Comparison of ENCODE assay signal across 25 cellular contexts in the genomic region with DNA sequence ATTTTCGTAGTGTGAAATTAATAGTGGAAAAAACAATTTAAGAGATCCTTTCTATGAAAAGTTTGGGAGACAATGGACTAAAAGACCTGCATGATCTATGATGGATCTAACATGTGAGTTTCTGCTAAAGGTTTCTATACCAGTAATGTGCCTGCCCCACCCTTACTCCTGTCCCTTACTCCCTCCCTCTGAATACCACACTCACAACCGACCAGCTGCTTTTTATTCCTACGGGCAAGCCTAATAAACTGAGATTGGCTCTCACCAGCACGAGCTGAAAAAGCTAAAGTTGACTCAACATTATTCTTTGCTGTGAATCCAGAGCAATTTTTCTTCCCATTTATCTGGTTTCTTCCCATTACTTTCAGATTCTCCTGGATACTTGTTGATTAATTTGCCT. TPM values are rescaled to one million over a fixed set of nuclear protein-coding genes. Genes with fewer than 3 reads are reported as not detected.
DNase-seq lines count a peak whose midpoint lies in the region; ATAC-seq and TF ChIP-seq lines count a peak whose summit lies in the region.
"Had no signal": no experiment of that assay in that cellular context is flagged by ENCODE, and none has a peak within 500 bp of the region (broad histone marks: within the 10 kb centered on the region; RNA-seq: fewer than 3 reads in every experiment).

No MANE protein-coding gene starts in this region.

- POLR2A ChIA-PET in CD8-positive, alpha-beta T cell (lab: Charles Lee) = interaction anchor here (1.4 kb wide), 1 partner anchor 19 kb away, joined by 3 read pairs; no protein-coding TSS in a partner anchor

- no peak overlapping the region for H4K8ac ChIP-seq in mesendoderm (ENCODE audit: low read depth, low read length)

- H3K4me1 ChIP-seq in mammary epithelial cell (ENCODE audit: insufficient read depth, low read length) (peaks cover 18% of the 10 kb centered on the region), mesendoderm (ENCODE audit: control insufficient read depth, low read depth, low read length) (peaks cover 12% of the 10 kb centered on the region), tibial nerve (peaks cover 0 to 55% (median 13%) of the 10 kb centered on the region in 4 donors)
- H3K4me1 ChIP-seq in CD8-positive, alpha-beta T cell (ENCODE audit: insufficient read depth, low read length) = no peaks in the 10 kb centered on the region

- peak overlapping the region; percentile 66 for H3K56ac ChIP-seq in mesendoderm (ENCODE audit: low read length)

- H2AFZ ChIP-seq in mammary epithelial cell (ENCODE audit: low read depth, low read length) = no peak overlapping the region

- intact Hi-C loops in Right ventricle myocardium superior (cut with DNase I) = no loop called here
- intact Hi-C loops in cardiac septum (cut with DNase I) = no loop called here
- intact Hi-C loops in mammary epithelial cell (cut with micrococcal nuclease) = loop anchor here (5.0 kb wide), 1 partner anchor 36 kb away; a partner anchor contains a TSS
- intact Hi-C loops in CD8-positive, alpha-beta T cell (cut with DNase I, micrococcal nuclease) = no loop called here

- CTCF ChIA-PET in mammary epithelial cell (lab: Charles Lee; ENCODE audit: low non-redundant PET) = interaction anchor here (0.6 kb wide), 1 partner anchor 127 kb away, joined by 4 read pairs; no protein-coding TSS in a partner anchor
- CTCF ChIA-PET in CD8-positive, alpha-beta T cell (lab: Charles Lee) = interaction anchor here (1.5 kb wide), 1 partner anchor 13 kb away, joined by 4 read pairs; no protein-coding TSS in a partner anchor

- H3K36me3 Mint-ChIP-seq in CD8-positive, alpha-beta T cell = peaks cover 10% of the 10 kb centered on the region

- peak overlapping the region; percentile 49 for H3K4me2 ChIP-seq in mammary epithelial cell (ENCODE audit: insufficient read depth, low read depth, low read length)
- no peak overlapping the region for H3K4me2 ChIP-seq in mesendoderm (ENCODE audit: low read length)

- H3K9me3 Mint-ChIP-seq in CD8-positive, alpha-beta T cell = no peaks in the 10 kb centered on the region
- H3K9me3 Mint-ChIP-seq: activated T-cell treated with anti-CD3 and anti-CD28 coated beads, Interleukin-2, amount 50 U/mL, for 72 hours; CD4-positive, alpha-beta T cell; IgD-negative memory B cell had no signal

- H3K18ac ChIP-seq in mesendoderm (ENCODE audit: low read length) = no peak overlapping the region

- H3K4me3 ChIP-seq in mammary epithelial cell (replicated peaks in 1 of 3; ENCODE audit: insufficient read depth in 1 of 3, low read depth in 2 of 3, low read length in 3 of 3) = no peak overlapping the region
- H3K4me3 ChIP-seq in mesendoderm (ENCODE audit: low read length) = no peak overlapping the region
- no peak overlapping the region for H3K4me3 ChIP-seq in tibial nerve
- no peak overlapping the region for H3K4me3 ChIP-seq in CD8-positive, alpha-beta T cell (ENCODE audit: low read depth, low read length)
- H3K4me3 ChIP-seq: psoas muscle had no signal

- H2BK5ac ChIP-seq in mesendoderm (ENCODE audit: low read length) = no peak overlapping the region

- WGBS in mammary epithelial cell (ENCODE audit: low coverage, missing lambda C conversion rate) = 98% methylated on average over 4 of the region's 4 CpGs
- WGBS in mesendoderm (ENCODE audit: extremely low coverage, insufficient coverage, low lambda C conversion rate) = no CpG with 5 or more reads among the region's 4 CpGs
- 46 to 52% methylated on average over 4 of the region's 4 CpGs for WGBS in tibial nerve, 2 donors

- H2AK5ac ChIP-seq in mesendoderm (ENCODE audit: low read length) = no peak overlapping the region

- DNase-seq in Right ventricle myocardium superior (no peak), cardiac septum (ENCODE audit: low spot score) (no peak), mammary epithelial cell (no peak), mesendoderm (no peak), tibial nerve (ENCODE audit: low spot score in 2 of 2) (no peak), NCI-H1436 (lab: John Stamatoyannopoulos, UW) (no peak), cerebellar nuclear complex (lab: John Stamatoyannopoulos, UW) (no peak)
- no peak for DNase-seq in CD8-positive, alpha-beta T cell
- DNase-seq: 8988T; activated CD4-positive, alpha-beta T cell treated with anti-CD3 and anti-CD28 coated beads for 48 hours; activated naive CD4-positive, alpha-beta T cell treated with Interleukin-2 at 50 U/mL for 16 hours; activated T-cell treated with anti-CD3 and anti-CD28 coated beads, Interleukin-2, amount 50 U/mL, for 72 hours; AML-193; CD4-positive, alpha-beta T cell; NCI-H1092 treated with DMSO at 0.1 percent for 48 hours; NCI-H2029; NCI-H226; NCI-H774; nucleus accumbens; psoas muscle; stimulated activated naive CD4-positive, alpha-beta T cell treated with Interleukin-2 at 50 U/mL for 16 hours; T-helper 2 cell had no signal

- H3K9me3 ChIP-seq in mammary epithelial cell (replicated peaks; ENCODE audit: insufficient read depth, low read length) (no peaks in the 10 kb centered on the region), tibial nerve (peaks cover 0 to 4% (median 0%) of the 10 kb centered on the region in 4 donors)
- H3K9me3 ChIP-seq in CD8-positive, alpha-beta T cell (ENCODE audit: low read length) = no peaks in the 10 kb centered on the region
- H3K9me3 ChIP-seq: psoas muscle had no signal

- TF ChIP-seq EP300 in tibial nerve (IDR thresholded peaks at IDR 0.05) = no peak

- dilution Hi-C loops in mammary epithelial cell (cut with HindIII; ENCODE audit: low sequenced_read_pairs) = no loop called here

- H3K4ac ChIP-seq in mesendoderm (ENCODE audit: low read depth, low read length) = no peak overlapping the region

- H3K27me3 Mint-ChIP-seq in CD8-positive, alpha-beta T cell (ENCODE audit: low read depth) = no peaks in the 10 kb centered on the region
- H3K27me3 Mint-ChIP-seq: CD4-positive, alpha-beta T cell; IgD-negative memory B cell had no signal

- BruUV-seq in mammary epithelial cell (replicated peaks; lab: Mats Ljungman, UMichigan) = no TSS peak

- ATAC-seq in Right ventricle myocardium superior (ENCODE audit: poor library complexity) = peak; percentile 25
- ATAC-seq in CD8-positive, alpha-beta T cell = no peak
- ATAC-seq: activated T-cell treated with anti-CD3 and anti-CD28 coated beads, Interleukin-2, amount 50 U/mL, for 72 hours; psoas muscle; SK-N-SH treated with all-trans-retinoic acid at 6 μM for 48 hours had no signal

- H3K79me2 ChIP-seq in mammary epithelial cell (ENCODE audit: insufficient read depth, low read length) (peaks cover 94% of the 10 kb centered on the region), mesendoderm (ENCODE audit: control insufficient read depth, insufficient read depth, low read length) (peaks cover 32% of the 10 kb centered on the region)

- H3K36me3 ChIP-seq in mammary epithelial cell (ENCODE audit: insufficient read depth, low read length) (no peaks in the 10 kb centered on the region), mesendoderm (ENCODE audit: control insufficient read depth, insufficient read depth, low read length) (no peaks in the 10 kb centered on the region), tibial nerve (no peaks in the 10 kb centered on the region)
- no peaks in the 10 kb centered on the region for H3K36me3 ChIP-seq in CD8-positive, alpha-beta T cell (ENCODE audit: insufficient read depth, low read length)

- no peak overlapping the region for H3K4me3 Mint-ChIP-seq in CD8-positive, alpha-beta T cell
- H3K4me3 Mint-ChIP-seq: activated T-cell treated with anti-CD3 and anti-CD28 coated beads, Interleukin-2, amount 50 U/mL, for 72 hours; CD4-positive, alpha-beta T cell; IgD-negative memory B cell had no signal

- no peak overlapping the region for H2BK120ac ChIP-seq in mesendoderm (ENCODE audit: low read depth, low read length)

- H3K27me3 ChIP-seq in mammary epithelial cell (ENCODE audit: insufficient read depth, low read length) (no peaks in the 10 kb centered on the region), mesendoderm (ENCODE audit: insufficient read depth, low read length, poor library complexity) (no peaks in the 10 kb centered on the region), tibial nerve (no peaks in the 10 kb centered on the region)
- H3K27me3 ChIP-seq in CD8-positive, alpha-beta T cell (ENCODE audit: insufficient read depth, low read length) = no peaks in the 10 kb centered on the region

- H3K4me1 Mint-ChIP-seq in CD8-positive, alpha-beta T cell (ENCODE audit: low read depth) = peaks cover 32% of the 10 kb centered on the region

- no peak overlapping the region for H2BK15ac ChIP-seq in mesendoderm (replicated peaks; ENCODE audit: low read depth)

- H3K9ac ChIP-seq in mammary epithelial cell (ENCODE audit: insufficient read depth, low read length) (no peak overlapping the region), mesendoderm (ENCODE audit: low read length) (no peak overlapping the region)

- peak overlapping the region; percentile 14 for H3K27ac ChIP-seq in mammary epithelial cell (ENCODE audit: insufficient read depth, low read depth, low read length)
- H3K27ac ChIP-seq in mesendoderm (ENCODE audit: low read depth, low read length) = no peak overlapping the region
- peak overlapping the region in 3 of 4 donors; percentile 23 to 54 (median 38) for H3K27ac ChIP-seq in tibial nerve
- H3K27ac ChIP-seq in CD8-positive, alpha-beta T cell (ENCODE audit: low read depth, low read length) = no peak overlapping the region
- H3K27ac ChIP-seq: psoas muscle, RWPE1 had no signal

- no peak overlapping the region for H3K27ac Mint-ChIP-seq in CD8-positive, alpha-beta T cell
- H3K27ac Mint-ChIP-seq: activated T-cell treated with anti-CD3 and anti-CD28 coated beads, Interleukin-2, amount 50 U/mL, for 72 hours; CD4-positive, alpha-beta T cell had no signal

- H4K20me1 ChIP-seq in mammary epithelial cell (ENCODE audit: insufficient read depth, low read length) = no peaks in the 10 kb centered on the region

- in situ Hi-C loops in mammary epithelial cell (cut with MboI; ENCODE audit: low sequenced_read_pairs in 2 of 2) = loop anchor here in 1 of 2 donors (25.0 kb wide), 1 partner anchor 209 kb away; no protein-coding TSS in a partner anchor

- TF ChIP-seq POLR2A in tibial nerve (IDR thresholded peaks at IDR 0.05) = no peak

- no peak overlapping the region for H3K23ac ChIP-seq in mesendoderm (ENCODE audit: low read length)

- H3K79me1 ChIP-seq in mesendoderm (ENCODE audit: low read length) = peaks cover 8% of the 10 kb centered on the region

- H4K5ac ChIP-seq in mesendoderm (ENCODE audit: low read length) = no peak overlapping the region

- no peak for TF ChIP-seq CTCF in mammary epithelial cell (conservative IDR thresholded peaks at IDR 0.05 in 1 of 2, IDR thresholded peaks at IDR 0.05 in 1 of 2; ENCODE audit: extremely low read depth in 1 of 2, insufficient read depth in 1 of 2, low read depth in 1 of 2, low read length in 2 of 2)
- no peak for TF ChIP-seq CTCF in tibial nerve (IDR thresholded peaks at IDR 0.05)
- no peak for TF ChIP-seq CTCF in CD8-positive, alpha-beta T cell (IDR thresholded peaks at IDR 0.05)

RNA-seq across cellular contexts. Expression of a gene that starts 17.8 kb away (rescaled TPM):
- total RNA-seq in Right ventricle myocardium superior (14.0 TPM), cardiac septum (38.9 TPM), mammary epithelial cell (10 to 100 TPM; 80.4 to 81.8 TPM), tibial nerve (10 to 100 TPM; 45.9 to 67.4 (median 63.3) TPM)
- polyA plus RNA-seq in mammary epithelial cell = 62.1 TPM
- 28.5 TPM for polyA minus RNA-seq in mammary epithelial cell
- 15.0 TPM for polyA plus RNA-seq in mesendoderm (2013, experiment 1 of 2)
- 15.6 TPM for polyA plus RNA-seq in mesendoderm (2013, experiment 2 of 2)
- 1 to 10 TPM; 3.0 to 3.6 TPM for total RNA-seq in CD8-positive, alpha-beta T cell

RNA-seq across cellular contexts. Expression of a gene that starts 37.6 kb away (rescaled TPM):
- 32.9 TPM for total RNA-seq in Right ventricle myocardium superior
- total RNA-seq in cardiac septum = 41.3 TPM
- 10 to 100 TPM; 57.7 to 80.4 TPM for total RNA-seq in mammary epithelial cell
- polyA plus RNA-seq in mammary epithelial cell = 16.9 TPM
- polyA minus RNA-seq in mammary epithelial cell = 36.0 TPM
- 65.5 TPM for polyA plus RNA-seq in mesendoderm (2013, experiment 1 of 2)
- 68.5 TPM for polyA plus RNA-seq in mesendoderm (2013, experiment 2 of 2)
- 100 to 1,000 TPM; 100 to 156 (median 131) TPM for total RNA-seq in tibial nerve
- total RNA-seq in CD8-positive, alpha-beta T cell = 100 to 1,000 TPM; 377 to 392 TPM

Comparison
In these comparisons a context has a peak if more than half of its experiments do, and no peak if none do; other contexts are left out.
1. H3K27ac ChIP-seq: peak in mammary epithelial cell (single experiment) and tibial nerve (3 of 4); none in mesendoderm (single experiment) and CD8-positive, alpha-beta T cell (single experiment).